ENCODE assay signal across 1 cellular context in the genomic region with DNA sequence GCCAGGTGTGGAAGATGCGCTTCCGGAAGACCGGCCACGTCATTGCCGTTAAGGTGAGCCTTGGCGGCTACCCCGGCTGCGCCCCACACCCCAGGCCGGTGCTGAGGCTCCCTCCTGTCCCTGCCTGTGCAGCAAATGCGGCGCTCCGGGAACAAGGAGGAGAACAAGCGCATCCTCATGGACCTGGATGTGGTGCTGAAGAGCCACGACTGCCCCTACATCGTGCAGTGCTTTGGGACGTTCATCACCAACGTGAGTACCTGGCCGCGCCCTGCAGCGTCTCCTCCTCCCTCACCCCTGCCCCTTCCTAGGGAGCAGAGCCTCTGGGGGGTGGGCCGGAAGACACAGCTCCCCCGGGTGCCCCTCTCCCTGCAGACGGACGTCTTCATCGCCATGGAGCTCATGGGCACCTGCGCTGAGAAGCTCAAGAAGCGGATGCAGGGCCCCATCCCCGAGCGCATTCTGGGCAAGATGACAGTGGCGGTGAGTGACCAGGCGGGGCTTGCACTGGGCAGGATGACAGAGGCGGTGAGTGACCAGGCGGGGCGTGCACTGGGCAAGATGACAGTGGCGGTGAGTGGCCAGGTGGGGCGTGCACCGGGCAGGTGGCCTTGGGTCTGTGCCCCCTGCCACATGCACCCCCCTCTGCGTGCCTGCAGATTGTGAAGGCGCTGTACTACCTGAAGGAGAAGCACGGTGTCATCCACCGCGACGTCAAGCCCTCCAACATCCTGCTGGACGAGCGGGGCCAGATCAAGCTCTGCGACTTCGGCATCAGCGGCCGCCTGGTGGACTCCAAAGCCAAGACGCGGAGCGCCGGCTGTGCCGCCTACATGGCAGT.
TF ChIP-seq lines count a peak whose summit lies in the region.

No MANE protein-coding gene starts in this region.

TF ChIP-seq in endothelial cell of umbilical vein, 7 proteins besides CTCF, POLR2A, EP300 and RAD21:
- TF ChIP-seq, protein P1, sequence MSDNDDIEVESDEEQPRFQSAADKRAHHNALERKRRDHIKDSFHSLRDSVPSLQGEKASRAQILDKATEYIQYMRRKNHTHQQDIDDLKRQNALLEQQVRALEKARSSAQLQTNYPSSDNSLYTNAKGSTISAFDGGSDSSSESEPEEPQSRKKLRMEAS (IDR thresholded peaks at IDR 0.05; ENCODE audit: insufficient read depth, insufficient read length), result no peak
- TF ChIP-seq FOS (IDR thresholded peaks at IDR 0.05; ENCODE audit: borderline replicate concordance, insufficient read depth, low read length) (no peak), MYC (IDR thresholded peaks at IDR 0.05; ENCODE audit: low read depth, low read length) (no peak), EZH2 (IDR thresholded peaks at IDR 0.05; ENCODE audit: borderline replicate concordance, low read depth, low read length, severe bottlenecking) (no peak), POLR2AphosphoS5 (IDR thresholded peaks at IDR 0.05; ENCODE audit: insufficient read depth, low read depth, low read length) (no peak), JUN (IDR thresholded peaks at IDR 0.05; ENCODE audit: borderline replicate concordance, insufficient read depth, insufficient read length, low read depth) (no peak), GATA2 (IDR thresholded peaks at IDR 0.05; ENCODE audit: insufficient read depth, insufficient read length, low read depth, low read length) (no peak)
